ENCODE assay signal across 1 cellular context in genomic region chr11:113895367-113896155, GRCh38.
A peak's percentile ranks its signal among the peaks of the same experiment; 100 is the strongest.
TF ChIP-seq lines count a peak whose summit lies in the region.

No MANE protein-coding gene starts in this region.

TF ChIP-seq in HepG2, 621 proteins besides CTCF, POLR2A, EP300 and RAD21:
- no peak for TF ChIP-seq NFE2L2 (IDR thresholded peaks at IDR 0.05; ENCODE audit: low read length)
- TF ChIP-seq GTF3A (CRISPR knock-in tag; conservative IDR thresholded peaks at IDR 0.05) = no peak
- TF ChIP-seq SIX1 (CRISPR knock-in tag; IDR thresholded peaks at IDR 0.05; ENCODE audit: borderline replicate concordance) = peak; percentile 80; the same call in 1 of the 2 replicates
- TF ChIP-seq, protein P1, sequence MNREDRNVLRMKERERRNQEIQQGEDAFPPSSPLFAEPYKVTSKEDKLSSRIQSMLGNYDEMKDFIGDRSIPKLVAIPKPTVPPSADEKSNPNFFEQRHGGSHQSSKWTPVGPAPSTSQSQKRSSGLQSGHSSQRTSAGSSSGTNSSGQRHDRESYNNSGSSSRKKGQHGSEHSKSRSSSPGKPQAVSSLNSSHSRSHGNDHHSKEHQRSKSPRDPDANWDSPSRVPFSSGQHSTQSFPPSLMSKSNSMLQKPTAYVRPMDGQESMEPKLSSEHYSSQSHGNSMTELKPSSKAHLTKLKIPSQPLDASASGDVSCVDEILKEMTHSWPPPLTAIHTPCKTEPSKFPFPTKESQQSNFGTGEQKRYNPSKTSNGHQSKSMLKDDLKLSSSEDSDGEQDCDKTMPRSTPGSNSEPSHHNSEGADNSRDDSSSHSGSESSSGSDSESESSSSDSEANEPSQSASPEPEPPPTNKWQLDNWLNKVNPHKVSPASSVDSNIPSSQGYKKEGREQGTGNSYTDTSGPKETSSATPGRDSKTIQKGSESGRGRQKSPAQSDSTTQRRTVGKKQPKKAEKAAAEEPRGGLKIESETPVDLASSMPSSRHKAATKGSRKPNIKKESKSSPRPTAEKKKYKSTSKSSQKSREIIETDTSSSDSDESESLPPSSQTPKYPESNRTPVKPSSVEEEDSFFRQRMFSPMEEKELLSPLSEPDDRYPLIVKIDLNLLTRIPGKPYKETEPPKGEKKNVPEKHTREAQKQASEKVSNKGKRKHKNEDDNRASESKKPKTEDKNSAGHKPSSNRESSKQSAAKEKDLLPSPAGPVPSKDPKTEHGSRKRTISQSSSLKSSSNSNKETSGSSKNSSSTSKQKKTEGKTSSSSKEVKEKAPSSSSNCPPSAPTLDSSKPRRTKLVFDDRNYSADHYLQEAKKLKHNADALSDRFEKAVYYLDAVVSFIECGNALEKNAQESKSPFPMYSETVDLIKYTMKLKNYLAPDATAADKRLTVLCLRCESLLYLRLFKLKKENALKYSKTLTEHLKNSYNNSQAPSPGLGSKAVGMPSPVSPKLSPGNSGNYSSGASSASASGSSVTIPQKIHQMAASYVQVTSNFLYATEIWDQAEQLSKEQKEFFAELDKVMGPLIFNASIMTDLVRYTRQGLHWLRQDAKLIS (CRISPR knock-in tag; IDR thresholded peaks at IDR 0.05) = no peak
